In the genomic region with DNA sequence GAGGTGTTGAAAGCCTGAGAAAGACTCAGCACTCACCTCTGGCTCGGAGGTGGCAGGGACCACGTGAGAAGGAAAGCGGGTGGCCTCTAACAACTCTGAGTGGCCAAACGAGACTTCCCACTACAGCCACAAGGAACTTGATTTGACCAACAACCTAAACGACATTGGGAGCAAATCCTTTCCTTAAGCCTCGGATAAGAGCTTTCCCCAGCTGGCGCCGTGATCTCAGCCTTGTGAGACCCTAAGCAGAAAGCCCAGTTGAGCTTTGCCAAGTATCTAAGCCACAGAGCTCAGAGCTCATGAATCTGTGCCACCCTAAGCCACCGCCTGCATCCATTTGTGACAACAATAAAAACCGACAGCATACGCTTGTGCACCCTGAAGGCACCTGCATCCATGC, we compare ENCODE assay signal across 23 cellular contexts.
"Had no signal": no experiment of that assay in that cellular context is flagged by ENCODE, and none has a peak within 500 bp of the region (broad histone marks: within the 10 kb centered on the region; RNA-seq: fewer than 3 reads in every experiment).

No MANE protein-coding gene starts in this region.

- FAIRE-seq: pancreas, small intestine, urothelium cell line had no signal

- H3K27ac ChIP-seq: left ventricle myocardium inferior, pancreas, prostate gland, sigmoid colon, suprapubic skin, thoracic aorta, tibial artery, upper lobe of right lung had no signal

- H3K27me3 ChIP-seq: pancreas, sigmoid colon, upper lobe of right lung had no signal

- H3K9me3 ChIP-seq: left ventricle myocardium inferior, pancreas, prostate gland, sigmoid colon, suprapubic skin, thoracic aorta, tibial artery, upper lobe of right lung had no signal

- H3K4me1 ChIP-seq: left ventricle myocardium inferior, pancreas, prostate gland, sigmoid colon, suprapubic skin, tibial artery, upper lobe of right lung had no signal

- H3K36me3 ChIP-seq: left ventricle myocardium inferior, pancreas, prostate gland, sigmoid colon, suprapubic skin, thoracic aorta, tibial artery, upper lobe of right lung had no signal

- H3K4me3 ChIP-seq: left ventricle myocardium inferior, lung, pancreas, prostate gland, sigmoid colon, suprapubic skin, thoracic aorta, tibial artery, upper lobe of right lung had no signal

- DNase-seq: hypothalamus; immature natural killer cell; islet precursor cell; left ventricle myocardium inferior; mesendoderm; naive B cell; natural killer cell; retina; right cardiac atrium; sigmoid colon; small intestine; stimulated activated CD4-positive, alpha-beta T cell treated with anti-CD3 and anti-CD28 coated beads, Interleukin-1b, Interleukin-23, amount 100 ng/mL, for 48 hours; stimulated activated CD4-positive, alpha-beta T cell treated with anti-CD3 and anti-CD28 coated beads, Interleukin-4, amount 100 ng/mL, for 1 hour; stimulated activated naive CD4-positive, alpha-beta T cell; trophoblast cell had no signal
